In the genomic region with DNA sequence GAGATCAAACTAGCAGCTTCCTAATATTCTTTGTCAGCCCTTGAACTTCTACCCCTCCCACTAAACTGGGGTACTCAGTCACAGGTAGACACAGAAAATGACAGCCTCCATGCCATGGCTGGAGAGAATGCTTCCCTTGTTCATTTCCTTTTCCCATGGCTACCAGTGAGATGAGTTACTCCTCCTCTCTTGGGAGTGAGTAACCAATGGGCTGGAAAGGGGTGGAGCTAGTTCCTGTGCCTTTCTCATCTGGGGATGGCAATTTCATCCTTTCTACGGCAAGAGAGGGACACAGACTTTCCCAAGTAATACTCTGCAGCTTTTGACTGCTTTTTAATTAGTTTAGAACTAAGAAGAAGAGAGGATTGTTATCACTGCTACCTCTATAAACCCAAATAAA, we compare ENCODE assay signal across 2 cellular contexts.
TF ChIP-seq lines count a peak whose summit lies in the region.

No MANE protein-coding gene starts in this region.

TF ChIP-seq in SK-N-SH, 30 proteins besides CTCF, POLR2A, EP300 and RAD21 (continued from another document):
- TF ChIP-seq, protein P1, sequence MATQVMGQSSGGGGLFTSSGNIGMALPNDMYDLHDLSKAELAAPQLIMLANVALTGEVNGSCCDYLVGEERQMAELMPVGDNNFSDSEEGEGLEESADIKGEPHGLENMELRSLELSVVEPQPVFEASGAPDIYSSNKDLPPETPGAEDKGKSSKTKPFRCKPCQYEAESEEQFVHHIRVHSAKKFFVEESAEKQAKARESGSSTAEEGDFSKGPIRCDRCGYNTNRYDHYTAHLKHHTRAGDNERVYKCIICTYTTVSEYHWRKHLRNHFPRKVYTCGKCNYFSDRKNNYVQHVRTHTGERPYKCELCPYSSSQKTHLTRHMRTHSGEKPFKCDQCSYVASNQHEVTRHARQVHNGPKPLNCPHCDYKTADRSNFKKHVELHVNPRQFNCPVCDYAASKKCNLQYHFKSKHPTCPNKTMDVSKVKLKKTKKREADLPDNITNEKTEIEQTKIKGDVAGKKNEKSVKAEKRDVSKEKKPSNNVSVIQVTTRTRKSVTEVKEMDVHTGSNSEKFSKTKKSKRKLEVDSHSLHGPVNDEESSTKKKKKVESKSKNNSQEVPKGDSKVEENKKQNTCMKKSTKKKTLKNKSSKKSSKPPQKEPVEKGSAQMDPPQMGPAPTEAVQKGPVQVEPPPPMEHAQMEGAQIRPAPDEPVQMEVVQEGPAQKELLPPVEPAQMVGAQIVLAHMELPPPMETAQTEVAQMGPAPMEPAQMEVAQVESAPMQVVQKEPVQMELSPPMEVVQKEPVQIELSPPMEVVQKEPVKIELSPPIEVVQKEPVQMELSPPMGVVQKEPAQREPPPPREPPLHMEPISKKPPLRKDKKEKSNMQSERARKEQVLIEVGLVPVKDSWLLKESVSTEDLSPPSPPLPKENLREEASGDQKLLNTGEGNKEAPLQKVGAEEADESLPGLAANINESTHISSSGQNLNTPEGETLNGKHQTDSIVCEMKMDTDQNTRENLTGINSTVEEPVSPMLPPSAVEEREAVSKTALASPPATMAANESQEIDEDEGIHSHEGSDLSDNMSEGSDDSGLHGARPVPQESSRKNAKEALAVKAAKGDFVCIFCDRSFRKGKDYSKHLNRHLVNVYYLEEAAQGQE (IDR thresholded peaks at IDR 0.05; ENCODE audit: low read depth, low read length), result no peak
- TF ChIP-seq CHD2 (IDR thresholded peaks at IDR 0.05; ENCODE audit: low read length, partially characterized antibody) (no peak), RXRA (IDR thresholded peaks at IDR 0.05; ENCODE audit: borderline replicate concordance, low read depth) (no peak), SIN3A (IDR thresholded peaks at IDR 0.05; ENCODE audit: borderline replicate concordance, low read depth, low read length) (no peak), ELF1 (IDR thresholded peaks at IDR 0.05) (no peak)
- TF ChIP-seq, protein P2, sequence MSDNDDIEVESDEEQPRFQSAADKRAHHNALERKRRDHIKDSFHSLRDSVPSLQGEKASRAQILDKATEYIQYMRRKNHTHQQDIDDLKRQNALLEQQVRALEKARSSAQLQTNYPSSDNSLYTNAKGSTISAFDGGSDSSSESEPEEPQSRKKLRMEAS (IDR thresholded peaks at IDR 0.05; ENCODE audit: low read depth), result no peak

TF ChIP-seq in SK-N-SH treated with all-trans-retinoic acid at 6 μM for 48 hours, 23 proteins besides CTCF, POLR2A, EP300 and RAD21 (continued from another document):
- TF ChIP-seq, protein P3, sequence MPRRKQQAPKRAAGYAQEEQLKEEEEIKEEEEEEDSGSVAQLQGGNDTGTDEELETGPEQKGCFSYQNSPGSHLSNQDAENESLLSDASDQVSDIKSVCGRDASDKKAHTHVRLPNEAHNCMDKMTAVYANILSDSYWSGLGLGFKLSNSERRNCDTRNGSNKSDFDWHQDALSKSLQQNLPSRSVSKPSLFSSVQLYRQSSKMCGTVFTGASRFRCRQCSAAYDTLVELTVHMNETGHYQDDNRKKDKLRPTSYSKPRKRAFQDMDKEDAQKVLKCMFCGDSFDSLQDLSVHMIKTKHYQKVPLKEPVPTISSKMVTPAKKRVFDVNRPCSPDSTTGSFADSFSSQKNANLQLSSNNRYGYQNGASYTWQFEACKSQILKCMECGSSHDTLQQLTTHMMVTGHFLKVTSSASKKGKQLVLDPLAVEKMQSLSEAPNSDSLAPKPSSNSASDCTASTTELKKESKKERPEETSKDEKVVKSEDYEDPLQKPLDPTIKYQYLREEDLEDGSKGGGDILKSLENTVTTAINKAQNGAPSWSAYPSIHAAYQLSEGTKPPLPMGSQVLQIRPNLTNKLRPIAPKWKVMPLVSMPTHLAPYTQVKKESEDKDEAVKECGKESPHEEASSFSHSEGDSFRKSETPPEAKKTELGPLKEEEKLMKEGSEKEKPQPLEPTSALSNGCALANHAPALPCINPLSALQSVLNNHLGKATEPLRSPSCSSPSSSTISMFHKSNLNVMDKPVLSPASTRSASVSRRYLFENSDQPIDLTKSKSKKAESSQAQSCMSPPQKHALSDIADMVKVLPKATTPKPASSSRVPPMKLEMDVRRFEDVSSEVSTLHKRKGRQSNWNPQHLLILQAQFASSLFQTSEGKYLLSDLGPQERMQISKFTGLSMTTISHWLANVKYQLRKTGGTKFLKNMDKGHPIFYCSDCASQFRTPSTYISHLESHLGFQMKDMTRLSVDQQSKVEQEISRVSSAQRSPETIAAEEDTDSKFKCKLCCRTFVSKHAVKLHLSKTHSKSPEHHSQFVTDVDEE (CRISPR knock-in tag; IDR thresholded peaks at IDR 0.05), result no peak
- TF ChIP-seq, protein P4, sequence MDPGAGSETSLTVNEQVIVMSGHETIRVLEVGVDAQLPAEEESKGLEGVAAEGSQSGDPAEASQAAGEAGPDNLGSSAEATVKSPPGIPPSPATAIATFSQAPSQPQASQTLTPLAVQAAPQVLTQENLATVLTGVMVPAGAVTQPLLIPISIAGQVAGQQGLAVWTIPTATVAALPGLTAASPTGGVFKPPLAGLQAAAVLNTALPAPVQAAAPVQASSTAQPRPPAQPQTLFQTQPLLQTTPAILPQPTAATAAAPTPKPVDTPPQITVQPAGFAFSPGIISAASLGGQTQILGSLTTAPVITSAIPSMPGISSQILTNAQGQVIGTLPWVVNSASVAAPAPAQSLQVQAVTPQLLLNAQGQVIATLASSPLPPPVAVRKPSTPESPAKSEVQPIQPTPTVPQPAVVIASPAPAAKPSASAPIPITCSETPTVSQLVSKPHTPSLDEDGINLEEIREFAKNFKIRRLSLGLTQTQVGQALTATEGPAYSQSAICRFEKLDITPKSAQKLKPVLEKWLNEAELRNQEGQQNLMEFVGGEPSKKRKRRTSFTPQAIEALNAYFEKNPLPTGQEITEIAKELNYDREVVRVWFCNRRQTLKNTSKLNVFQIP (CRISPR knock-in tag; IDR thresholded peaks at IDR 0.05; ENCODE audit: borderline replicate concordance, low read depth), result no peak
- TF ChIP-seq TCF4 (CRISPR knock-in tag; IDR thresholded peaks at IDR 0.05; ENCODE audit: borderline replicate concordance) (no peak), SNAI2 (CRISPR knock-in tag; IDR thresholded peaks at IDR 0.05) (no peak), ISL1 (CRISPR knock-in tag; IDR thresholded peaks at IDR 0.05) (no peak), PPARA (CRISPR knock-in tag; IDR thresholded peaks at IDR 0.05; ENCODE audit: borderline replicate concordance) (no peak), ZNF565 (CRISPR knock-in tag; conservative IDR thresholded peaks at IDR 0.05; ENCODE audit: low read depth) (no peak), ESRRG (CRISPR knock-in tag; IDR thresholded peaks at IDR 0.05) (no peak), TOX (CRISPR knock-in tag; IDR thresholded peaks at IDR 0.05; ENCODE audit: borderline replicate concordance) (no peak), BACH2 (CRISPR knock-in tag; IDR thresholded peaks at IDR 0.05; ENCODE audit: borderline replicate concordance) (no peak), CSDC2 (CRISPR knock-in tag; IDR thresholded peaks at IDR 0.05) (no peak), ZFP30 (CRISPR knock-in tag; IDR thresholded peaks at IDR 0.05) (no peak), ZC3H10 (CRISPR knock-in tag; IDR thresholded peaks at IDR 0.05) (no peak)
